9 cellular contexts compared by ENCODE assay signal in the genomic region with DNA sequence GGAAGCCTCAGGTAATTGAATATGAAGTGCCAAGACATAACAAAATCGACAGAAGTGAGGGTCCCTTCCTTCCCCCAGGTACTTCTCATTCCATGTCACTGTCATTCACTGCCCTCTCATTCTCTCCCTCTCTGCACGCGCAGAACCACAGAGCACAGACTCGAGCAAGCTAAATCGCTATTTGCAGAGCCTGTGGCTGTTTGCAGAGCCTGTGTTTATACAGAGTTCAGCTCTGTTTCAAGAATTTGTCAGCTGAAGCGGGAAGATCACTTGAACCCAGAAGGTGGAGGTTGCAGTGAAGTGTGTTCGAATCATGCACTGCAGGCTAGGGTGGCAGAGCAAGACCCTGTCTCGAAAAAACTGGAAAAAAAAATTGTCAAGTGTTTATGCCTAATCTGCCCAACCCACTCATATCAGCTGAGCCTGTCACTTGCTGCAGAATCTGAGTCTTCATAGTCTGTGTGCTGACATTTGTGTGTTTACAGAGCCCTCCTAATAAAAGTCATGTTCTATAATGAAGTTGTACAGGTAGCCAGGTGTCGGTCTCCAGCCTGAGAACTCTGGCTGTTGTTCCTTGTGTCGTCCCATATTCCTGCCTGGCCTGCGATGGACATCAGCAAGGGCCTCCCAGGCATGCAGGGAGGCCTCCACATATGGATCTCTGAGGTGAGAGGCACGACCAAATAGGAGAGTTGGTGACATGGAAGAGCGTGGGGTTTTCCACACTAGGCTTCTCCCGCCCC.
DNase-seq lines count a peak whose midpoint lies in the region; ATAC-seq, FAIRE-seq and TF ChIP-seq lines count a peak whose summit lies in the region.
"Had no signal": no experiment of that assay in that cellular context is flagged by ENCODE, and none has a peak within 500 bp of the region (broad histone marks: within the 10 kb centered on the region; RNA-seq: fewer than 3 reads in every experiment).

No MANE protein-coding gene starts in this region.

- peak overlapping the region; percentile 93 to 96 (median 95) for H3K4me3 Mint-ChIP-seq in nephron

- H3K9me3 Mint-ChIP-seq in nephron, result no peaks in the 10 kb centered on the region

- H3K9me3 ChIP-seq in BLaER1 (no peaks in the 10 kb centered on the region), Loucy (ENCODE audit: insufficient read depth, low read depth, low read length) (no peaks in the 10 kb centered on the region)

- no peak for ATAC-seq in HG02642 (IDR thresholded peaks at IDR 0.05; ENCODE audit: poor library complexity, unreplicated experiment)

- H3F3A ChIP-seq in Loucy (ENCODE audit: low read depth), result no peaks in the 10 kb centered on the region

- TF ChIP-seq CTCF in Loucy (conservative IDR thresholded peaks at IDR 0.05; ENCODE audit: low read length), result no peak
- no peak for TF ChIP-seq CTCF in nephron (IDR thresholded peaks at IDR 0.05; ENCODE audit: unreplicated experiment in 3 of 3)
- TF ChIP-seq CTCF in D721Med (IDR thresholded peaks at IDR 0.05; ENCODE audit: insufficient read depth, missing control alignments), result no peak
- no peak for TF ChIP-seq CTCF in GM13977 (IDR thresholded peaks at IDR 0.05; ENCODE audit: extremely low read depth, insufficient read depth, missing control alignments)

- peaks cover 17% of the 10 kb centered on the region for H3K79me2 ChIP-seq in Loucy (ENCODE audit: insufficient read depth, low read length)

- H2AFZ ChIP-seq in Loucy (ENCODE audit: low read length), result peak overlapping the region; percentile 94

- H3K4me3 ChIP-seq in BLaER1 (peak overlapping the region; percentile 77), Loucy (ENCODE audit: low read length, poor library complexity, severe bottlenecking) (peak overlapping the region; percentile 90)

- peaks cover 17% of the 10 kb centered on the region for H3K27me3 Mint-ChIP-seq in nephron (ENCODE audit: low read depth)

- peak overlapping the region; percentile 86 for H3K27ac ChIP-seq in BLaER1

- peaks cover 44% of the 10 kb centered on the region for H3K4me1 Mint-ChIP-seq in nephron

- H3K4me1 ChIP-seq in BLaER1 (peaks cover 48% of the 10 kb centered on the region), Loucy (ENCODE audit: insufficient read depth, low read length, poor library complexity, severe bottlenecking) (peaks cover 21% of the 10 kb centered on the region)

- peak overlapping the region; percentile 91 to 98 (median 92) for H3K27ac Mint-ChIP-seq in nephron

- peaks cover 8% of the 10 kb centered on the region for H3K36me3 Mint-ChIP-seq in nephron (ENCODE audit: low read depth)

- H4K20me1 ChIP-seq in BLaER1 (no peaks in the 10 kb centered on the region), Loucy (ENCODE audit: insufficient read depth, low read length, poor library complexity, severe bottlenecking) (no peaks in the 10 kb centered on the region)

- H3K9ac ChIP-seq in BLaER1, result peak overlapping the region; percentile 85
- peak overlapping the region; percentile 81 for H3K9ac ChIP-seq in Loucy (ENCODE audit: low read depth, low read length, poor library complexity, severe bottlenecking)

- in situ Hi-C loops in GM13977 (cut with MboI; ENCODE audit: low pct_unique_long_range_greater_than_20kb, low sequenced_read_pairs, unreplicated experiment), result no loop called here

- H3K36me3 ChIP-seq in BLaER1 (peaks cover 28% of the 10 kb centered on the region), Loucy (ENCODE audit: insufficient read depth, low read length) (no peaks in the 10 kb centered on the region)

- H3K4me2 ChIP-seq in BLaER1, result peak overlapping the region; percentile 88
- H3K4me2 ChIP-seq in Loucy (ENCODE audit: low read depth, low read length, poor library complexity, severe bottlenecking), result peak overlapping the region; percentile 69

- no peaks in the 10 kb centered on the region for H3K9me2 ChIP-seq in Loucy (replicated peaks; ENCODE audit: low read depth, low read length)

- FAIRE-seq in D721Med (lab: Jason Lieb, UNC), result no peak
- FAIRE-seq: TTC549 had no signal

- DNase-seq in ecto neural progenitor cell (ENCODE audit: low spot score) (peak; percentile 32), D721Med (ENCODE audit: insufficient read length, low spot score) (no peak), COLO668 (lab: John Stamatoyannopoulos, UW; ENCODE audit: unreplicated experiment) (no peak), GM13977 (ENCODE audit: low spot score) (no peak)

- no peaks in the 10 kb centered on the region for H3K27me3 ChIP-seq in BLaER1
- no peaks in the 10 kb centered on the region for H3K27me3 ChIP-seq in Loucy (ENCODE audit: insufficient read depth, low read length, poor library complexity, severe bottlenecking)
